Comparison of ENCODE assay signal across 1 cellular context in the genomic region with DNA sequence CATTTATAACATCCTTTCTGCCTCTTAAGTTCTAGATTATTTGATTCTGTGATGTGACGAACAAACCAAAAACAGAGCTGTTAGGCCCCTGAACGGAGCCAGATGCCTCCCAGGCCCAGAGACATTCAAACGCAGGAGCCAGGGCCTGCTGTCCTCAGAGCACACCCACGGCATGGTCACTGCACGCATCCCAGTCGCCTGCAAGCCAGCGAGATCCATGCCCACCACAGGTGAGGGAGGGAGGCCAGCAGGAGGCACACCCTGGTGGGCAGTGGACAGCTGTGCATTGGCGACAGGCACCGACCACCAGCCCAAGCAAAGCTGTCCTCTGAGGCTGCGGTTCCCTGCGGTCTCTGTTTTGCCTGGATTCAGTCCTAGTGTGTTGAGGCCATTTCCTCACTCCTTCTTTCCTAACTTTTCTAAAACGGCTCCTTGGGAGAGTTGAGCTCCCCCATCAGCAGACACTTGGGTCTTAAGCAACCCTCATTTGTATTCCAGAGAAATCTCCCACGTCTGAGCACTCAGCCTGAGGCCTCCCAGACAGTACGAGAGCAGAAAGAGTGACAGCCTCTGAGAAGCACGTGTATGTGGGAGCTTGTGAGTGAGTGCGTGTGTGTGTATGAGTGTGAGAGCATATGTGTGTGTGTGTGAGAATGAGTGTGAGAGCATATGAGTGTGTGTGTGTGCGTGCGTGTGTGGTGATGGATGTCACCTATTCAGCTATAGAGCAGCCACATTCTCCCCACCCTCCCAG.
TF ChIP-seq lines count a peak whose summit lies in the region.

No MANE protein-coding gene starts in this region.

TF ChIP-seq in SK-N-SH treated with all-trans-retinoic acid at 6 μM for 48 hours, 23 proteins besides CTCF, POLR2A, EP300 and RAD21 (continued from another document):
- no peak for TF ChIP-seq TSHZ2 (CRISPR knock-in tag; IDR thresholded peaks at IDR 0.05)
- 0 out of 2 replicates have a peak, but pooled peaks have one; percentile 49 for TF ChIP-seq PPARA (CRISPR knock-in tag; IDR thresholded peaks at IDR 0.05; ENCODE audit: borderline replicate concordance)
- no peak for TF ChIP-seq GLIS3 (CRISPR knock-in tag; IDR thresholded peaks at IDR 0.05)
- TF ChIP-seq CSRNP3 (CRISPR knock-in tag; IDR thresholded peaks at IDR 0.05), result no peak
- peak; percentile 68; the same call in 1 of the 2 replicates for TF ChIP-seq TCF4 (CRISPR knock-in tag; IDR thresholded peaks at IDR 0.05; ENCODE audit: borderline replicate concordance)
- TF ChIP-seq ZNF565 (CRISPR knock-in tag; conservative IDR thresholded peaks at IDR 0.05; ENCODE audit: low read depth), result no peak
- no peak for TF ChIP-seq OSR1 (CRISPR knock-in tag; IDR thresholded peaks at IDR 0.05)
- TF ChIP-seq, protein P1, sequence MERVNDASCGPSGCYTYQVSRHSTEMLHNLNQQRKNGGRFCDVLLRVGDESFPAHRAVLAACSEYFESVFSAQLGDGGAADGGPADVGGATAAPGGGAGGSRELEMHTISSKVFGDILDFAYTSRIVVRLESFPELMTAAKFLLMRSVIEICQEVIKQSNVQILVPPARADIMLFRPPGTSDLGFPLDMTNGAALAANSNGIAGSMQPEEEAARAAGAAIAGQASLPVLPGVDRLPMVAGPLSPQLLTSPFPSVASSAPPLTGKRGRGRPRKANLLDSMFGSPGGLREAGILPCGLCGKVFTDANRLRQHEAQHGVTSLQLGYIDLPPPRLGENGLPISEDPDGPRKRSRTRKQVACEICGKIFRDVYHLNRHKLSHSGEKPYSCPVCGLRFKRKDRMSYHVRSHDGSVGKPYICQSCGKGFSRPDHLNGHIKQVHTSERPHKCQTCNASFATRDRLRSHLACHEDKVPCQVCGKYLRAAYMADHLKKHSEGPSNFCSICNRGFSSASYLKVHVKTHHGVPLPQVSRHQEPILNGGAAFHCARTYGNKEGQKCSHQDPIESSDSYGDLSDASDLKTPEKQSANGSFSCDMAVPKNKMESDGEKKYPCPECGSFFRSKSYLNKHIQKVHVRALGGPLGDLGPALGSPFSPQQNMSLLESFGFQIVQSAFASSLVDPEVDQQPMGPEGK (CRISPR knock-in tag; IDR thresholded peaks at IDR 0.05; ENCODE audit: borderline replicate concordance), result no peak
- TF ChIP-seq ZC3H10 (CRISPR knock-in tag; IDR thresholded peaks at IDR 0.05), result no peak
- no peak for TF ChIP-seq ISL1 (CRISPR knock-in tag; IDR thresholded peaks at IDR 0.05)
- TF ChIP-seq ZFP3 (CRISPR knock-in tag; IDR thresholded peaks at IDR 0.05), result no peak
- TF ChIP-seq CREB5 (CRISPR knock-in tag; IDR thresholded peaks at IDR 0.05; ENCODE audit: low read depth), result no peak
- no peak for TF ChIP-seq SNAI2 (CRISPR knock-in tag; IDR thresholded peaks at IDR 0.05)
- TF ChIP-seq ZNF8 (CRISPR knock-in tag; IDR thresholded peaks at IDR 0.05), result 0 out of 2 replicates have a peak, but pooled peaks have one; percentile 20
- TF ChIP-seq ESRRG (CRISPR knock-in tag; IDR thresholded peaks at IDR 0.05), result no peak
